Comparison of ENCODE assay signal across 10 cellular contexts in the genomic region with DNA sequence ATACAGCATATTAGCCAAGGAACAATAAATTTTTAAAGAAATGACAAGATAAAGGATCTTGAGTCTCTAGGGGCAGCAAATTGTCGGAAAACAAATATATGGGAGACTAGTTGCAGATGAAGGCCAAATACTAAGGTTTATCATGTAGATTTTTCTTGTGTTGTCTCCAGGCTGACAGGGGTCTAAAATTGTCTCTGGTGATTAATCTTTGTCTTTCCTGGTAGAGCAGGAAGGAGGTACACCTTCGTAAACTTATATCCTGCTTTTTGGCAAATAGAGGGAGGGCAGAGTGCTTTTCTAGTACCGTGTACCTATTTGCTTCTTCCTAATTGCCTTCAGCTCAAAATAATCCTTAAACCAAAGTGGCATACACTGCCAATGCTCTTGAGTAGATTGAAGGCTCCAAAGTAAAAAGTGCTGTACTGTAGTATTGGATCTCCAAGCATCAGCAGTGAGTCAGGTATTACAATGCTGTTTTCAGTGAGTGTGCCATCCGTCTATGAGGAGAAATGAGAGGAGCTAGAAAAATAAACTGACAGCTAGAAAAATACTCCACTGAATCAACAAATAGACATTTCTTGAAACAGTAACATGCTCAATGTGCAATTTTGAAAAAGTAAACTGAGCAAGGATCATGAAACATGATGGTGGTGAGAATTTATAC. TPM values are rescaled to one million over a fixed set of nuclear protein-coding genes. Genes with fewer than 3 reads are reported as not detected.
DNase-seq lines count a peak whose midpoint lies in the region; ATAC-seq lines count a peak whose summit lies in the region.
"Had no signal": no experiment of that assay in that cellular context is flagged by ENCODE, and none has a peak within 500 bp of the region (broad histone marks: within the 10 kb centered on the region; RNA-seq: fewer than 3 reads in every experiment).

No MANE protein-coding gene starts in this region.

- no peaks in the 10 kb centered on the region for H3K36me3 Mint-ChIP-seq in CD4-positive, CD25-positive, alpha-beta regulatory T cell

- no peak for DNase-seq in CD4-positive, CD25-positive, alpha-beta regulatory T cell
- peak; percentile 40 for DNase-seq in HCEC 1CT
- no peak for DNase-seq in adipocyte (ENCODE audit: low read depth)
- no peak for DNase-seq in MV-4-11 (lab: John Stamatoyannopoulos, UW)
- DNase-seq in stimulated activated CD4-positive, alpha-beta T cell treated with anti-CD3 and anti-CD28 coated beads, Interleukin-4, amount 100 ng/mL, for 4 hours = no peak
- no peak for DNase-seq in effector memory CD4-positive, alpha-beta T cell
- DNase-seq in stimulated activated CD4-positive, alpha-beta T cell treated with anti-CD3 and anti-CD28 coated beads, Interleukin-4, amount 100 ng/mL, for 1 hour = no peak
- DNase-seq: effector CD8-positive, alpha-beta T cell; NCI-H69 had no signal

- ATAC-seq in CD4-positive, CD25-positive, alpha-beta regulatory T cell (ENCODE audit: low read depth in 2 of 2) = no peak

- H3K4me1 Mint-ChIP-seq in CD4-positive, CD25-positive, alpha-beta regulatory T cell = peaks cover 5 to 18% (median 12%) of the 10 kb centered on the region in 4 donors

- H3K27me3 ChIP-seq in CD4-positive, CD25-positive, alpha-beta regulatory T cell (ENCODE audit: control insufficient read depth, insufficient read depth, low read length) = peaks cover 3% of the 10 kb centered on the region
- H3K27me3 ChIP-seq in adipocyte (replicated peaks; ENCODE audit: control insufficient read depth, insufficient read depth, low read length) (no peaks in the 10 kb centered on the region), layer of hippocampus (ENCODE audit: control insufficient read depth, insufficient read depth, low read length) (no peaks in the 10 kb centered on the region)
- no peaks in the 10 kb centered on the region for H3K27me3 ChIP-seq in effector memory CD4-positive, alpha-beta T cell (replicated peaks; ENCODE audit: control insufficient read depth, insufficient read depth, low read length, poor library complexity, severe bottlenecking)

- no peaks in the 10 kb centered on the region for H3K27me3 Mint-ChIP-seq in CD4-positive, CD25-positive, alpha-beta regulatory T cell

- H3K4me3 Mint-ChIP-seq in CD4-positive, CD25-positive, alpha-beta regulatory T cell = no peak overlapping the region

- peak overlapping the region in 2 of 3 donors; percentile 21 to 93 for H3K27ac Mint-ChIP-seq in CD4-positive, CD25-positive, alpha-beta regulatory T cell

- H3K9ac ChIP-seq in adipocyte (ENCODE audit: low read length) = peak overlapping the region; percentile 85

- H3K27ac ChIP-seq in CD4-positive, CD25-positive, alpha-beta regulatory T cell (ENCODE audit: insufficient read depth, low read length, poor library complexity, severe bottlenecking) = peak overlapping the region; percentile 80
- H3K27ac ChIP-seq in layer of hippocampus (ENCODE audit: low read depth, low read length) = peak overlapping the region; percentile 1
- H3K27ac ChIP-seq in effector memory CD4-positive, alpha-beta T cell (ENCODE audit: insufficient read depth, low read length, poor library complexity, severe bottlenecking) = no peak overlapping the region

- H3K36me3 ChIP-seq in CD4-positive, CD25-positive, alpha-beta regulatory T cell (ENCODE audit: control insufficient read depth, insufficient read depth, low read length) = no peaks in the 10 kb centered on the region
- H3K36me3 ChIP-seq in adipocyte (ENCODE audit: control insufficient read depth, insufficient read depth, low read length, severe bottlenecking) = no peaks in the 10 kb centered on the region
- H3K36me3 ChIP-seq in effector memory CD4-positive, alpha-beta T cell (ENCODE audit: control insufficient read depth, insufficient read depth, low read length) = no peaks in the 10 kb centered on the region

- H3K4me1 ChIP-seq in CD4-positive, CD25-positive, alpha-beta regulatory T cell (ENCODE audit: control insufficient read depth, insufficient read depth, low read length, poor library complexity, severe bottlenecking) = peaks cover 20% of the 10 kb centered on the region
- H3K4me1 ChIP-seq in adipocyte (ENCODE audit: control insufficient read depth, insufficient read depth, low read length) = peaks cover 20% of the 10 kb centered on the region
- H3K4me1 ChIP-seq in effector memory CD4-positive, alpha-beta T cell (ENCODE audit: control insufficient read depth, insufficient read depth, low read length, poor library complexity, severe bottlenecking) = peaks cover 4% of the 10 kb centered on the region

- H3K9me3 ChIP-seq in CD4-positive, CD25-positive, alpha-beta regulatory T cell (ENCODE audit: control insufficient read depth in 2 of 2, low read length in 2 of 2) = no peaks in the 10 kb centered on the region
- H3K9me3 ChIP-seq in adipocyte (ENCODE audit: control insufficient read depth, low read length) = no peaks in the 10 kb centered on the region
- H3K9me3 ChIP-seq in effector memory CD4-positive, alpha-beta T cell (ENCODE audit: control insufficient read depth, low read length) = no peaks in the 10 kb centered on the region

- peak overlapping the region; percentile 86 for H3K4me3 ChIP-seq in CD4-positive, CD25-positive, alpha-beta regulatory T cell (ENCODE audit: low read depth, low read length)
- H3K4me3 ChIP-seq in adipocyte (ENCODE audit: low read length) = no peak overlapping the region
- H3K4me3 ChIP-seq in effector memory CD4-positive, alpha-beta T cell (ENCODE audit: insufficient read depth, low read depth, low read length, poor library complexity, severe bottlenecking) = no peak overlapping the region

- no peaks in the 10 kb centered on the region for H3K9me3 Mint-ChIP-seq in CD4-positive, CD25-positive, alpha-beta regulatory T cell

RNA-seq across cellular contexts. Expression of gene LEPR, which starts 1.8 kb away (rescaled TPM):
- 2.8 TPM for total RNA-seq in CD4-positive, CD25-positive, alpha-beta regulatory T cell
- 1 to 10 TPM; 2.3 to 3.2 (median 2.8) TPM for polyA plus RNA-seq in CD4-positive, CD25-positive, alpha-beta regulatory T cell

RNA-seq across cellular contexts. Expression of gene LEPROT, which starts 1.8 kb away (rescaled TPM):
- 21.1 TPM for total RNA-seq in CD4-positive, CD25-positive, alpha-beta regulatory T cell
- polyA plus RNA-seq in CD4-positive, CD25-positive, alpha-beta regulatory T cell = 10 to 100 TPM; 12.4 to 27.2 (median 17.5) TPM
